1 cellular context compared by ENCODE assay signal in the genomic region with DNA sequence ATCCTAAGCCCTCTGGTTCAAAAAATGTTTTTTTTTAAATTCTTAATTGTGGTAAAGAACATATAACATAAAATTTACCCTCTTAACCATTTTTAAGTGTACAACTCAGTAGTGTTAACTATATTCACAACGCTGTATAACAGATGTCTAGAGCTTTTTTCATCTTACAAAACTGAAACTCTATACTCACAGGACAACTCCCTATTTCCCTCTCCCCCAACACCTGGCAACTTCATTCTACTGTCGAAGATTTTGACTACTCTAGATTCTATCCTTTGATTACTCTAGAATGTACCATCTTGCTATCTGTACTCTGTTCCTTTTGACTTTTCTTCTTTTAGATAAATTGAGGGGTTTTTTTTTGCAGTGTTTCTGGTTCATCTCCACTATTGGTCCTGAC.
TF ChIP-seq lines count a peak whose summit lies in the region.

No MANE protein-coding gene starts in this region.

TF ChIP-seq in SK-N-SH treated with all-trans-retinoic acid at 6 μM for 48 hours, 23 proteins besides CTCF, POLR2A, EP300 and RAD21 (continued from another document):
- TF ChIP-seq ZFP30 (CRISPR knock-in tag; IDR thresholded peaks at IDR 0.05): no peak
- TF ChIP-seq ESRRG (CRISPR knock-in tag; IDR thresholded peaks at IDR 0.05): no peak
